9 cellular contexts compared by ENCODE assay signal in genomic region chr10:35334297-35334696, GRCh38. TPM values are rescaled to one million over a fixed set of nuclear protein-coding genes. Genes with fewer than 3 reads are reported as not detected.
DNase-seq lines count a peak whose midpoint lies in the region; ATAC-seq and TF ChIP-seq lines count a peak whose summit lies in the region.
"Had no signal": no experiment of that assay in that cellular context is flagged by ENCODE, and none has a peak within 500 bp of the region (broad histone marks: within the 10 kb centered on the region; RNA-seq: fewer than 3 reads in every experiment).

No MANE protein-coding gene starts in this region.

- no peak overlapping the region for H3K27ac ChIP-seq in DND-41 (ENCODE audit: low read length)
- no peak overlapping the region for H3K27ac ChIP-seq in SK-N-MC
- peak overlapping the region; percentile 92 for H3K27ac ChIP-seq in psoas muscle

- ATAC-seq in DND-41 (ENCODE audit: insufficient read depth, low read depth), result no peak
- no peak for ATAC-seq in psoas muscle
- ATAC-seq in GM21381 (IDR thresholded peaks at IDR 0.05; ENCODE audit: unreplicated experiment), result no peak
- no peak for ATAC-seq in HG03025 (IDR thresholded peaks at IDR 0.05; ENCODE audit: low FRiP score, unreplicated experiment)
- no peak for ATAC-seq in GM18502 (IDR thresholded peaks at IDR 0.05; ENCODE audit: poor library complexity, unreplicated experiment)

- H3K4me1 ChIP-seq in DND-41 (ENCODE audit: insufficient read depth, low read length) (peaks cover 48% of the 10 kb centered on the region), endocrine pancreas (ENCODE audit: control insufficient read depth, insufficient read depth, low read length) (peaks cover 10% of the 10 kb centered on the region), psoas muscle (peaks cover 67% of the 10 kb centered on the region)

- H3K9me3 ChIP-seq in DND-41 (ENCODE audit: insufficient read depth, low read length, severe bottlenecking), result no peaks in the 10 kb centered on the region
- no peaks in the 10 kb centered on the region for H3K9me3 ChIP-seq in SK-N-MC (ENCODE audit: low read depth, low read length)
- no peaks in the 10 kb centered on the region for H3K9me3 ChIP-seq in endocrine pancreas (ENCODE audit: control insufficient read depth, low read length)
- H3K9me3 ChIP-seq in psoas muscle, result no peaks in the 10 kb centered on the region

- intact Hi-C loops in psoas muscle (cut with DNase I), result loop anchor here in 1 of 2 donors (5.0 kb wide), 1 partner anchor 228 kb away; no protein-coding TSS in a partner anchor

- peaks cover 93% of the 10 kb centered on the region for H3K79me2 ChIP-seq in DND-41 (ENCODE audit: insufficient read depth, low read length)

- peaks cover 60% of the 10 kb centered on the region for H4K20me1 ChIP-seq in DND-41 (ENCODE audit: insufficient read depth, low read length)

- DNase-seq in DND-41 (no peak), SK-N-MC (ENCODE audit: low read depth, low spot score) (no peak), psoas muscle (no peak)
- DNase-seq: NCI-H2081 treated with DMSO at 0.1 percent for 48 hours, nucleus accumbens had no signal

- no peak overlapping the region for H2AFZ ChIP-seq in DND-41 (ENCODE audit: low read depth, low read length)

- H3K27me3 ChIP-seq in DND-41 (ENCODE audit: insufficient read depth, low read length, poor library complexity) (no peaks in the 10 kb centered on the region), endocrine pancreas (ENCODE audit: control insufficient read depth, insufficient read depth, low read length) (no peaks in the 10 kb centered on the region), psoas muscle (ENCODE audit: insufficient read depth in 3 of 3, low read length in 2 of 3) (no peaks in the 10 kb centered on the region)

- peaks cover 26% of the 10 kb centered on the region for H3K36me3 ChIP-seq in DND-41 (ENCODE audit: insufficient read depth, low read length)
- no peaks in the 10 kb centered on the region; the same call in 1 of the 2 replicates for H3K36me3 ChIP-seq in SK-N-MC (ENCODE audit: insufficient read depth, low read length)
- no peaks in the 10 kb centered on the region for H3K36me3 ChIP-seq in endocrine pancreas (ENCODE audit: control insufficient read depth, insufficient read depth, low read length)
- H3K36me3 ChIP-seq in psoas muscle (ENCODE audit: insufficient read depth in 1 of 2, low read depth in 1 of 2), result no peaks in the 10 kb centered on the region

- TF ChIP-seq CTCF in DND-41 (IDR thresholded peaks at IDR 0.05; ENCODE audit: borderline replicate concordance, extremely low read depth, low read length, poor library complexity, severe bottlenecking), result no peak
- TF ChIP-seq CTCF in psoas muscle (IDR thresholded peaks at IDR 0.05), result no peak

- peak overlapping the region in 1 of 2 experiments; percentile 98; a peak in 2 of 4 replicates for H3K4me3 ChIP-seq in DND-41 (ENCODE audit: low read depth in 1 of 2, low read length in 2 of 2)
- H3K4me3 ChIP-seq in SK-N-MC, result peak overlapping the region; percentile 18; the same call in 1 of the 2 replicates
- peak overlapping the region; percentile 57 for H3K4me3 ChIP-seq in endocrine pancreas (ENCODE audit: control insufficient read depth, insufficient read depth, low read length)
- H3K4me3 ChIP-seq in psoas muscle, result peak overlapping the region; percentile 97

- H3K9ac ChIP-seq in DND-41 (ENCODE audit: low read depth, low read length) (peak overlapping the region; percentile 85), SK-N-MC (ENCODE audit: insufficient read length) (no peak overlapping the region), endocrine pancreas (ENCODE audit: control insufficient read depth, insufficient read depth, low read length) (no peak overlapping the region)

- WGBS in psoas muscle, 3 donors, result 48 to 69% (median 62%) methylated on average over 1 of the region's 1 CpG

- H3K4me2 ChIP-seq in DND-41 (ENCODE audit: insufficient read depth, low read length), result peak overlapping the region; percentile 92

RNA-seq across cellular contexts. Expression of gene CCNY, which starts 2.0 kb away (rescaled TPM):
- total RNA-seq in psoas muscle, result 10 to 100 TPM; 47.0 to 55.8 (median 50.5) TPM
- polyA plus RNA-seq in psoas muscle, result 10 to 100 TPM; 21.2 to 40.8 (median 24.3) TPM
